8 cellular contexts compared by ENCODE assay signal in genomic region chr11:120334894-120335462, GRCh38. TPM values are rescaled to one million over a fixed set of nuclear protein-coding genes. Genes with fewer than 3 reads are reported as not detected.
DNase-seq lines count a peak whose midpoint lies in the region; FAIRE-seq and TF ChIP-seq lines count a peak whose summit lies in the region.

No MANE protein-coding gene starts in this region.

- peak in 12 of 14 donors; percentile 8 to 80 (median 18) for DNase-seq in C1 segment of cervical spinal cord (lab: John Stamatoyannopoulos, UW)
- DNase-seq in H54 (ENCODE audit: insufficient read length, low spot score) = peak; percentile 23
- peak; percentile 80 for DNase-seq in NCI-H226
- peak; percentile 84 to 87 for DNase-seq in dermis microvascular lymphatic vessel endothelial cell (ENCODE audit: low read depth in 2 of 2)
- DNase-seq in stimulated activated CD4-positive, alpha-beta T cell treated with anti-CD3 and anti-CD28 coated beads, TNF-alpha, amount 100 ng/mL, for 4 hours (ENCODE audit: low read depth in 3 of 3) = peak in 2 of 3 experiments; percentile 30 to 47
- DNase-seq in cortex of kidney (lab: John Stamatoyannopoulos, UW) = no peak

- TF ChIP-seq RAD21 in liver (IDR thresholded peaks at IDR 0.05) = peak; percentile 82 to 85

- no peaks in the 10 kb centered on the region for H3K27me3 ChIP-seq in liver (ENCODE audit: control insufficient read depth in 4 of 4, insufficient read depth in 4 of 4, low read length in 3 of 4)

- peak overlapping the region; percentile 75 to 97 for H3K9ac ChIP-seq in liver (ENCODE audit: low read depth in 1 of 2, low read length in 2 of 2)

- no peak for FAIRE-seq in H54 (lab: Jason Lieb, UNC)

- TF ChIP-seq CTCF in WI38 (IDR thresholded peaks at IDR 0.05; ENCODE audit: low read depth, low read length) (peak; percentile 24; the same call in 1 of the 2 replicates), liver (IDR thresholded peaks at IDR 0.05; ENCODE audit: low read depth, low read length, missing input control) (peak; percentile 76)

- WGBS in liver = under 1% methylated on average over 8 of the region's 8 CpGs

- peak overlapping the region; percentile 92 to 94 for H3K27ac ChIP-seq in liver (ENCODE audit: low read depth in 1 of 2, low read length in 2 of 2)

- TF ChIP-seq POLR2A in H54 (IDR thresholded peaks at IDR 0.05; ENCODE audit: low read depth, low read length) = no peak

- no peaks in the 10 kb centered on the region for H3K9me3 ChIP-seq in liver (ENCODE audit: control insufficient read depth in 4 of 4, low read length in 3 of 4)

- no peaks in the 10 kb centered on the region for H3K36me3 ChIP-seq in liver (ENCODE audit: control insufficient read depth in 4 of 4, insufficient read depth in 3 of 4, low read depth in 1 of 4, low read length in 3 of 4)

- peaks cover 0 to 8% (median 1%) of the 10 kb centered on the region in 4 donors for H3K4me1 ChIP-seq in liver (ENCODE audit: control insufficient read depth in 4 of 4, insufficient read depth in 4 of 4, low read length in 3 of 4)

- H3K4me3 ChIP-seq in WI38 (ENCODE audit: low read depth, low read length) = peak overlapping the region; percentile 71
- H3K4me3 ChIP-seq in liver (ENCODE audit: low read depth in 1 of 3, low read length in 3 of 3) = peak overlapping the region in 2 of 3 donors; percentile 39 to 99

TF ChIP-seq in liver, 16 proteins besides CTCF, POLR2A, EP300 and RAD21:
- TF ChIP-seq ZBTB33 (IDR thresholded peaks at IDR 0.05) = peak; percentile 19
- TF ChIP-seq HNF4A (conservative IDR thresholded peaks at IDR 0.05) = peak; percentile 23 to 54
- TF ChIP-seq SP1 (IDR thresholded peaks at IDR 0.05) = peak; percentile 32
- no peak for TF ChIP-seq EGR1 (IDR thresholded peaks at IDR 0.05; ENCODE audit: low read depth in 2 of 2)
- TF ChIP-seq FOXA2 (IDR thresholded peaks at IDR 0.05) = peak; percentile 58
- peak; percentile 88 to 90 for TF ChIP-seq JUND (IDR thresholded peaks at IDR 0.05)
- TF ChIP-seq RXRA (IDR thresholded peaks at IDR 0.05) = peak; percentile 74 to 86
- no peak for TF ChIP-seq HNF4G (IDR thresholded peaks at IDR 0.05)
- peak in 1 of 2 donors; percentile 44 for TF ChIP-seq GABPA (IDR thresholded peaks at IDR 0.05 in 1 of 2, conservative IDR thresholded peaks at IDR 0.05 in 1 of 2)
- TF ChIP-seq YY1 (IDR thresholded peaks at IDR 0.05) = peak; percentile 93
- TF ChIP-seq MAX (IDR thresholded peaks at IDR 0.05) = peak; percentile 64
- peak; percentile 34 for TF ChIP-seq REST (IDR thresholded peaks at IDR 0.05)
- no peak for TF ChIP-seq NR2F2 (IDR thresholded peaks at IDR 0.05)
- TF ChIP-seq ATF3 (IDR thresholded peaks at IDR 0.05) = peak; percentile 47

RNA-seq across cellular contexts. Expression of gene ARHGEF12, which starts 1.2 kb away (rescaled TPM):
- total RNA-seq in dermis microvascular lymphatic vessel endothelial cell = 99.7 and 128 TPM in 2 replicates
- 100 to 1,000 TPM in 1 of 2 donors, 10 to 100 TPM in 1; 78.6 to 169 TPM for total RNA-seq in liver
- polyA plus RNA-seq in liver = 10 to 100 TPM; 28.0 to 29.2 TPM

RNA-seq across cellular contexts. Expression of gene TLCD5, which starts 9.9 kb away (rescaled TPM):
- total RNA-seq in dermis microvascular lymphatic vessel endothelial cell (4.1 and 7.2 TPM in 2 replicates), liver (1 to 10 TPM in 1 of 2 donors, under 1 TPM in 1; 0.50 to 1.2 TPM)
- under 1 TPM; 0.31 to 0.86 TPM for polyA plus RNA-seq in liver
